8 cellular contexts compared by ENCODE assay signal in genomic region chr7:149873074-149873967, GRCh38. TPM values are rescaled to one million over a fixed set of nuclear protein-coding genes. Genes with fewer than 3 reads are reported as not detected.
A peak's percentile ranks its signal among the peaks of the same experiment; 100 is the strongest.
DNase-seq lines count a peak whose midpoint lies in the region; ATAC-seq and TF ChIP-seq lines count a peak whose summit lies in the region.

No MANE protein-coding gene starts in this region.

- H3K27ac ChIP-seq in endodermal cell (ENCODE audit: low read depth, low read length): no peak overlapping the region

- H3K36me3 ChIP-seq in endodermal cell (ENCODE audit: control insufficient read depth, insufficient read depth, low read length): no peaks in the 10 kb centered on the region

- H3K4me1 Mint-ChIP-seq in endodermal cell: peaks cover 17% of the 10 kb centered on the region
- H3K4me1 Mint-ChIP-seq in mesothelial cell of epicardium: peaks cover 21% of the 10 kb centered on the region

- H3K4me1 ChIP-seq in endodermal cell (ENCODE audit: control insufficient read depth, insufficient read depth, low read length): peaks cover 8% of the 10 kb centered on the region

- no peaks in the 10 kb centered on the region for H3K36me3 Mint-ChIP-seq in endodermal cell (ENCODE audit: low read depth)
- H3K36me3 Mint-ChIP-seq in mesothelial cell of epicardium: no peaks in the 10 kb centered on the region

- H3K27ac Mint-ChIP-seq in endodermal cell (peak overlapping the region; percentile 48), mesothelial cell of epicardium (peak overlapping the region; percentile 98)

- H3K4me3 Mint-ChIP-seq in endodermal cell: peak overlapping the region; percentile 66
- peak overlapping the region; percentile 76 for H3K4me3 Mint-ChIP-seq in mesothelial cell of epicardium

- H3K9me3 Mint-ChIP-seq in endodermal cell: no peaks in the 10 kb centered on the region
- no peaks in the 10 kb centered on the region for H3K9me3 Mint-ChIP-seq in mesothelial cell of epicardium

- DNase-seq in COLO668 (lab: John Stamatoyannopoulos, UW; ENCODE audit: unreplicated experiment): peak; percentile 97
- peak in 74 of 76 experiments; percentile 18 to 93 (median 83) for DNase-seq in HUDEP-2 (lab: John Stamatoyannopoulos, UW; ENCODE audit: unreplicated experiment in 76 of 76)
- peak; percentile 58 for DNase-seq in NOMO-1 treated with DMSO at 0.1 percent for 48 hours (lab: John Stamatoyannopoulos, UW; ENCODE audit: unreplicated experiment)
- DNase-seq in activated CD8-positive, alpha-beta memory T cell treated with anti-CD3 and anti-CD28 coated beads, Interleukin-2, amount 50 U/mL, for 4 hours: peak; percentile 90
- DNase-seq in endodermal cell: peak; percentile 97
- DNase-seq in mesothelial cell of epicardium (ENCODE audit: low spot score in 2 of 2, unreplicated experiment in 2 of 2): peak; percentile 94
- DNase-seq in stimulated activated CD8-positive, alpha-beta memory T cell treated with anti-CD3 and anti-CD28 coated beads, Interleukin-15, amount 100 ng/mL, for 1 hour (ENCODE audit: low read depth): peak; percentile 77

- H3K9me3 ChIP-seq in endodermal cell (ENCODE audit: control insufficient read depth, low read length): no peaks in the 10 kb centered on the region

- H3K9ac ChIP-seq in endodermal cell (ENCODE audit: extremely low read depth, low read length, poor library complexity, severe bottlenecking): peak overlapping the region; percentile 34

- H3K27me3 ChIP-seq in endodermal cell (ENCODE audit: control insufficient read depth, insufficient read depth, low read length, poor library complexity, severe bottlenecking): peaks cover 17% of the 10 kb centered on the region

- no peak for TF ChIP-seq CTCF in endodermal cell (conservative IDR thresholded peaks at IDR 0.05)
- TF ChIP-seq CTCF in mesothelial cell of epicardium (IDR thresholded peaks at IDR 0.05; ENCODE audit: unreplicated experiment): no peak

- ATAC-seq in GM21423 (IDR thresholded peaks at IDR 0.05; ENCODE audit: unreplicated experiment): peak; percentile 89

- H3K27me3 Mint-ChIP-seq in endodermal cell (ENCODE audit: insufficient read depth): peaks cover 29% of the 10 kb centered on the region
- H3K27me3 Mint-ChIP-seq in mesothelial cell of epicardium (ENCODE audit: low read depth): peaks cover 4% of the 10 kb centered on the region

- 1% methylated on average over 37 to 93 of the region's 93 CpGs for WGBS in endodermal cell (ENCODE audit: insufficient coverage in 1 of 2, insufficient read length in 1 of 2), 2 experiments

- H3K4me3 ChIP-seq in endodermal cell (ENCODE audit: low read length): peak overlapping the region; percentile 83

RNA-seq across cellular contexts. Expression of gene ATP6V0E2, which starts 0.4 kb away (rescaled TPM):
- total RNA-seq in endodermal cell (10 to 100 TPM; 15.3 to 16.1 TPM), mesothelial cell of epicardium (27.1 to 30.0 TPM (median 28.3 TPM) in 3 replicates)
- 30.6 TPM for polyA plus RNA-seq in endodermal cell (2013, experiment 1 of 2)
- 28.9 TPM for polyA plus RNA-seq in endodermal cell (2013, experiment 2 of 2)

RNA-seq across cellular contexts. Expression of gene ZNF862, which starts 35.1 kb away (rescaled TPM):
- total RNA-seq in endodermal cell (10 to 100 TPM in 1 of 2 donors, 1 to 10 TPM in 1; 8.3 to 15.6 TPM), mesothelial cell of epicardium (27.4 to 31.6 TPM (median 27.7 TPM) in 3 replicates)
- 8.8 TPM for polyA plus RNA-seq in endodermal cell (2013, experiment 1 of 2)
- 8.9 TPM for polyA plus RNA-seq in endodermal cell (2013, experiment 2 of 2)
